Comparison of ENCODE assay signal across 8 cellular contexts in genomic region chr11:110297082-110297725, GRCh38. TPM values are rescaled to one million over a fixed set of nuclear protein-coding genes. Genes with fewer than 3 reads are reported as not detected.
DNase-seq lines count a peak whose midpoint lies in the region; ATAC-seq and TF ChIP-seq lines count a peak whose summit lies in the region.

No MANE protein-coding gene starts in this region.

- no peak for TF ChIP-seq CTCF in AG09309 (IDR thresholded peaks at IDR 0.05; ENCODE audit: control insufficient read depth, insufficient read depth, low read depth, low read length, missing control alignments)
- TF ChIP-seq CTCF in cardiac fibroblast (IDR thresholded peaks at IDR 0.05; ENCODE audit: low read depth, low read length), result no peak
- TF ChIP-seq CTCF in mesothelial cell of epicardium (IDR thresholded peaks at IDR 0.05; ENCODE audit: unreplicated experiment), result no peak
- no peak for TF ChIP-seq CTCF in GM13977 (IDR thresholded peaks at IDR 0.05; ENCODE audit: extremely low read depth, insufficient read depth, missing control alignments)

- in situ Hi-C loops in GM13977 (cut with MboI; ENCODE audit: low pct_unique_long_range_greater_than_20kb, low sequenced_read_pairs, unreplicated experiment), result no loop called here

- peaks cover 45% of the 10 kb centered on the region for H3K4me1 Mint-ChIP-seq in mesothelial cell of epicardium

- H3K27me3 Mint-ChIP-seq in mesothelial cell of epicardium (ENCODE audit: low read depth), result peaks cover 7% of the 10 kb centered on the region

- no peak for DNase-seq in AG09309 (ENCODE audit: low read depth)
- DNase-seq in HuH-7.5 (ENCODE audit: low spot score), result peak; percentile 42
- DNase-seq in cardiac fibroblast (ENCODE audit: low read depth in 2 of 2), result peak in 1 of 2 donors; percentile 37
- no peak for DNase-seq in mesothelial cell of epicardium (ENCODE audit: low spot score in 2 of 2, unreplicated experiment in 2 of 2)
- no peak for DNase-seq in DMS153 (lab: John Stamatoyannopoulos, UW)
- DNase-seq in RPMI8226, result no peak
- DNase-seq in GM13977 (ENCODE audit: low spot score), result no peak

- ATAC-seq in HG03025 (IDR thresholded peaks at IDR 0.05; ENCODE audit: low FRiP score, unreplicated experiment), result no peak

- no peaks in the 10 kb centered on the region for H3K9me3 Mint-ChIP-seq in mesothelial cell of epicardium

- peak overlapping the region; percentile 90 for H3K27ac Mint-ChIP-seq in mesothelial cell of epicardium

- H3K4me3 ChIP-seq in AG09309 (ENCODE audit: control insufficient read depth, low read depth, low read length) (peak overlapping the region; percentile 75), cardiac fibroblast (replicated peaks in 1 of 2; ENCODE audit: low read depth in 2 of 2, low read length in 2 of 2) (peak overlapping the region; percentile 67 to 94)

- peak overlapping the region; percentile 68 for H3K4me3 Mint-ChIP-seq in mesothelial cell of epicardium

- H3K36me3 Mint-ChIP-seq in mesothelial cell of epicardium, result no peaks in the 10 kb centered on the region

RNA-seq across cellular contexts. Expression of gene RDX, which starts 0.8 kb away (rescaled TPM):
- total RNA-seq in mesothelial cell of epicardium, result 117 to 127 TPM (median 126 TPM) in 3 replicates
